In genomic region chr18:12287684-12288405, GRCh38 we compare ENCODE assay signal across 8 cellular contexts. TPM values are rescaled to one million over a fixed set of nuclear protein-coding genes. Genes with fewer than 3 reads are reported as not detected.
A peak's percentile ranks its signal among the peaks of the same experiment; 100 is the strongest.
DNase-seq lines count a peak whose midpoint lies in the region; ATAC-seq and TF ChIP-seq lines count a peak whose summit lies in the region.

No MANE protein-coding gene starts in this region.

- peak overlapping the region; percentile 87 for H3K4me2 ChIP-seq in smooth muscle cell

- H2AFZ ChIP-seq in smooth muscle cell (ENCODE audit: low read depth): peak overlapping the region; percentile 39

- no peaks in the 10 kb centered on the region for H3K36me3 Mint-ChIP-seq in brain

- DNase-seq in smooth muscle cell (lab: John Stamatoyannopoulos, UW; ENCODE audit: unreplicated experiment): no peak
- DNase-seq in activated CD8-positive, alpha-beta memory T cell treated with anti-CD3 and anti-CD28 coated beads, Interleukin-2, amount 50 U/mL, for 4 hours: no peak
- no peak for DNase-seq in NCI-H526 treated with DMSO at 0.1 percent for 48 hours (lab: John Stamatoyannopoulos, UW)
- DNase-seq in SKM-1 (lab: John Stamatoyannopoulos, UW; ENCODE audit: unreplicated experiment): no peak

- H3K36me3 ChIP-seq in HUES6 (ENCODE audit: control insufficient read depth, insufficient read depth, low read length) (no peaks in the 10 kb centered on the region), iPS-20b (ENCODE audit: insufficient read depth, low read depth, low read length) (no peaks in the 10 kb centered on the region), smooth muscle cell (ENCODE audit: low read depth) (no peaks in the 10 kb centered on the region)

- H3K4me1 ChIP-seq in HUES6 (ENCODE audit: control insufficient read depth, insufficient read depth, low read length) (peaks cover 22% of the 10 kb centered on the region), iPS-20b (ENCODE audit: insufficient read depth, low read length) (peaks cover 5% of the 10 kb centered on the region; the same call in 1 of the 2 replicates), smooth muscle cell (ENCODE audit: low read depth) (peaks cover 10% of the 10 kb centered on the region)

- H3K27me3 ChIP-seq in HUES6 (ENCODE audit: control insufficient read depth, insufficient read depth, low read length) (peaks cover 35% of the 10 kb centered on the region), iPS-20b (ENCODE audit: insufficient read depth, low read length) (peaks cover 39% of the 10 kb centered on the region), smooth muscle cell (ENCODE audit: low read depth) (no peaks in the 10 kb centered on the region)

- H3K9ac ChIP-seq in HUES6 (ENCODE audit: low read length) (peak overlapping the region; percentile 68), iPS-20b (ENCODE audit: low read depth, low read length) (peak overlapping the region; percentile 13; the same call in 1 of the 2 replicates), smooth muscle cell (ENCODE audit: low read depth) (peak overlapping the region; percentile 77)

- peak overlapping the region; percentile 88 for H3K4me3 ChIP-seq in HUES6 (ENCODE audit: low read depth, low read length)
- peak overlapping the region; percentile 78 for H3K4me3 ChIP-seq in iPS-20b (ENCODE audit: low read length)
- H3K4me3 ChIP-seq in smooth muscle cell: peak overlapping the region; percentile 55

- peak overlapping the region in 2 of 5 experiments; percentile 62 to 77 for H3K27ac Mint-ChIP-seq in brain

- H3K4me1 Mint-ChIP-seq in brain: peaks cover 20% of the 10 kb centered on the region

- H3K27ac ChIP-seq in HUES6 (ENCODE audit: low read depth, low read length) (no peak overlapping the region), iPS-20b (ENCODE audit: low read length) (no peak overlapping the region), smooth muscle cell (ENCODE audit: low read depth) (peak overlapping the region; percentile 80)

- no peak for TF ChIP-seq CTCF in brain (conservative IDR thresholded peaks at IDR 0.05)
- TF ChIP-seq CTCF in smooth muscle cell (IDR thresholded peaks at IDR 0.05; ENCODE audit: borderline replicate concordance, insufficient read depth, poor library complexity, severe bottlenecking): no peak

- H3F3A ChIP-seq in smooth muscle cell (ENCODE audit: low read depth): peaks cover 13% of the 10 kb centered on the region

- H3K27me3 Mint-ChIP-seq in brain: peaks cover 72% of the 10 kb centered on the region

- H3K9me3 ChIP-seq in HUES6 (ENCODE audit: control insufficient read depth, insufficient read depth, low read depth, low read length) (no peaks in the 10 kb centered on the region), iPS-20b (ENCODE audit: insufficient read depth, low read depth, low read length) (no peaks in the 10 kb centered on the region), smooth muscle cell (replicated peaks; ENCODE audit: low read depth) (no peaks in the 10 kb centered on the region)

- no peaks in the 10 kb centered on the region for H3K79me2 ChIP-seq in smooth muscle cell (ENCODE audit: low read depth)

- no peak for ATAC-seq in HG03342 (IDR thresholded peaks at IDR 0.05; ENCODE audit: unreplicated experiment)

- 2% methylated on average over 41 of the region's 41 CpGs for WGBS in smooth muscle cell (ENCODE audit: low lambda C conversion rate)

- no peaks in the 10 kb centered on the region for H4K20me1 ChIP-seq in smooth muscle cell (ENCODE audit: low read depth)

- H3K4me3 Mint-ChIP-seq in brain: peak overlapping the region; percentile 83 to 88 (median 87)

- no peaks in the 10 kb centered on the region for H3K9me3 Mint-ChIP-seq in brain

RNA-seq across cellular contexts. Expression of gene TUBB6, which starts 20.2 kb away (rescaled TPM):
- 43.5 TPM for polyA plus RNA-seq in brain (ENCODE audit: insufficient read depth, low read depth, low replicate concordance)
- 344 and 460 TPM in 2 replicates for total RNA-seq in smooth muscle cell
- polyA plus RNA-seq in smooth muscle cell: 345 and 359 TPM in 2 replicates

RNA-seq across cellular contexts. Expression of gene CIDEA, which starts 33.7 kb away (rescaled TPM):
- polyA plus RNA-seq in brain (ENCODE audit: insufficient read depth, low read depth, low replicate concordance) (1.5 TPM), smooth muscle cell (0.30 TPM in 1 of 2 replicates, not detected in the other)
- not detected in 2 replicates for total RNA-seq in smooth muscle cell

Comparison
In these comparisons a context has a peak if more than half of its experiments do, and no peak if none do; other contexts are left out.
1. H3K9ac ChIP-seq: peak in every context shown above with its lines; median percentile 77 in smooth muscle cell; 68 in HUES6; 13 in iPS-20b.